8 cellular contexts compared by ENCODE assay signal in genomic region chr1:46718727-46719622, GRCh38. TPM values are rescaled to one million over a fixed set of nuclear protein-coding genes. Genes with fewer than 3 reads are reported as not detected.
DNase-seq lines count a peak whose midpoint lies in the region; ATAC-seq and TF ChIP-seq lines count a peak whose summit lies in the region.

A gene with protein sequence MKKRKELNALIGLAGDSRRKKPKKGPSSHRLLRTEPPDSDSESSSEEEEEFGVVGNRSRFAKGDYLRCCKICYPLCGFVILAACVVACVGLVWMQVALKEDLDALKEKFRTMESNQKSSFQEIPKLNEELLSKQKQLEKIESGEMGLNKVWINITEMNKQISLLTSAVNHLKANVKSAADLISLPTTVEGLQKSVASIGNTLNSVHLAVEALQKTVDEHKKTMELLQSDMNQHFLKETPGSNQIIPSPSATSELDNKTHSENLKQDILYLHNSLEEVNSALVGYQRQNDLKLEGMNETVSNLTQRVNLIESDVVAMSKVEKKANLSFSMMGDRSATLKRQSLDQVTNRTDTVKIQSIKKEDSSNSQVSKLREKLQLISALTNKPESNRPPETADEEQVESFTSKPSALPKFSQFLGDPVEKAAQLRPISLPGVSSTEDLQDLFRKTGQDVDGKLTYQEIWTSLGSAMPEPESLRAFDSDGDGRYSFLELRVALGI (minus strand): TSS chr1:46719114. CDS start chr1:46718087, 1,027 bp downstream.

- peaks cover 11% of the 10 kb centered on the region for H3K27me3 ChIP-seq in AG04450 (ENCODE audit: control insufficient read depth, insufficient read depth, low read length)

- H3K36me3 Mint-ChIP-seq in activated B cell treated with CpG ODN at 0.5 μM for 24 hours (ENCODE audit: low read depth): peaks cover 34% of the 10 kb centered on the region

- H3K4me3 ChIP-seq in AG04450 (ENCODE audit: low read depth, low read length): peak within 1 kb of the TSS; percentile 90

- intact Hi-C loops in activated B cell treated with CpG ODN at 0.5 μM for 24 hours (cut with micrococcal nuclease): loop anchor here (1.0 to 10.0 kb wide), 6 partner anchors 50 to 616 kb away; partner anchors contain the start of genes ATPAF1, CMPK1, LRRC41 and MKNK1

- DNase-seq in AG04450 (ENCODE audit: low read depth, low spot score) (peak; percentile 59), NCI-H226 (peak; percentile 85), activated B cell treated with CpG ODN at 0.5 μM for 24 hours (peak; percentile 100), caudate nucleus (lab: John Stamatoyannopoulos, UW) (peak; percentile 20 to 96 (median 90)), iPS-NIHi7 (ENCODE audit: extremely low spot score) (peak; percentile 99), smooth muscle cell of the brain vasculature (ENCODE audit: low read depth, low spot score) (peak; percentile 65)

- H3K27ac Mint-ChIP-seq in activated B cell treated with CpG ODN at 0.5 μM for 24 hours: peak within 1 kb of the TSS; percentile 88

- H3K9me3 Mint-ChIP-seq in activated B cell treated with CpG ODN at 0.5 μM for 24 hours: no peaks in the 10 kb centered on the region

- CTCF ChIA-PET in AG04450 (lab: Charles Lee): interaction anchor here (1.0 to 1.1 kb wide), 2 partner anchors 11 to 460 kb away, joined by 3 to 4 read pairs; no protein-coding TSS in a partner anchor
- CTCF ChIA-PET in activated B cell treated with CpG ODN at 0.5 μM for 24 hours (lab: Charles Lee): no interaction called here

- H3K4me1 Mint-ChIP-seq in activated B cell treated with CpG ODN at 0.5 μM for 24 hours: peaks cover 37% of the 10 kb centered on the region

- H3K4me3 Mint-ChIP-seq in activated B cell treated with CpG ODN at 0.5 μM for 24 hours: peak within 1 kb of the TSS; percentile 89

- no peaks in the 10 kb centered on the region; the same call in 1 of the 2 replicates for H3K9me3 ChIP-seq in AG04450 (ENCODE audit: control insufficient read depth, insufficient read depth, low read length)

- POLR2A ChIA-PET in AG04450 (lab: Yijun Ruan, JAX) (interaction anchor here (1.4 kb wide), 1 partner anchor 11 kb away, joined by 4 read pairs; no protein-coding TSS in a partner anchor), activated B cell treated with CpG ODN at 0.5 μM for 24 hours (lab: Charles Lee) (interaction anchor here (1.0 to 2.4 kb wide), 6 partner anchors 46 to 1998 kb away, joined by 3 to 8 read pairs (median 4); partner anchors contain the start of genes ATPAF1, MKNK1, MOB3C and RAD54L)

- H3K27ac ChIP-seq in AG04450 (ENCODE audit: low read depth, low read length) (no peak within 1 kb of the TSS), caudate nucleus (ENCODE audit: low read depth, low read length) (no peak within 1 kb of the TSS)

- peaks cover 2% of the 10 kb centered on the region for H3K27me3 Mint-ChIP-seq in activated B cell treated with CpG ODN at 0.5 μM for 24 hours

- peak; percentile 97 for ATAC-seq in GM18909 (IDR thresholded peaks at IDR 0.05; ENCODE audit: poor library complexity, unreplicated experiment)
- peak; percentile 97 for ATAC-seq in HG03175 (IDR thresholded peaks at IDR 0.05; ENCODE audit: unreplicated experiment)
- peak; percentile 99 for ATAC-seq in activated B cell treated with CpG ODN at 0.5 μM for 24 hours (ENCODE audit: low read depth)

- no peak for TF ChIP-seq CTCF in AG04450 (IDR thresholded peaks at IDR 0.05; ENCODE audit: low read depth, low read length)
- TF ChIP-seq CTCF in activated B cell treated with CpG ODN at 0.5 μM for 24 hours (IDR thresholded peaks at IDR 0.05): no peak

RNA-seq across cellular contexts. Expression of the gene that starts here (rescaled TPM):
- polyA plus RNA-seq in AG04450 (2011; rRNA removed): 54.3 and 69.9 TPM in 2 replicates
- 35.6 and 44.8 TPM in 2 replicates for polyA minus RNA-seq in AG04450 (2011; rRNA and poly(A)+ RNA removed)
- 70.2 and 79.8 TPM in 2 replicates for total RNA-seq in activated B cell treated with CpG ODN at 0.5 μM for 24 hours
